10 cellular contexts compared by ENCODE assay signal in genomic region chr15:96409231-96410138, GRCh38.
DNase-seq lines count a peak whose midpoint lies in the region; FAIRE-seq and TF ChIP-seq lines count a peak whose summit lies in the region.
"Had no signal": no experiment of that assay in that cellular context is flagged by ENCODE, and none has a peak within 500 bp of the region (broad histone marks: within the 10 kb centered on the region; RNA-seq: fewer than 3 reads in every experiment).

No MANE protein-coding gene starts in this region.

- TF ChIP-seq CTCF in HL-60 (IDR thresholded peaks at IDR 0.05; ENCODE audit: insufficient read depth, low read length) = no peak
- TF ChIP-seq CTCF in brain (conservative IDR thresholded peaks at IDR 0.05) = no peak
- no peak for TF ChIP-seq CTCF in kidney epithelial cell (IDR thresholded peaks at IDR 0.05; ENCODE audit: insufficient read depth, low read length, poor library complexity, severe bottlenecking)
- no peak for TF ChIP-seq CTCF in smooth muscle cell (IDR thresholded peaks at IDR 0.05; ENCODE audit: borderline replicate concordance, insufficient read depth, poor library complexity, severe bottlenecking)
- TF ChIP-seq CTCF in GM13977 (IDR thresholded peaks at IDR 0.05; ENCODE audit: extremely low read depth, insufficient read depth, missing control alignments) = no peak

- peaks cover 98% of the 10 kb centered on the region for H3K27me3 Mint-ChIP-seq in brain

- in situ Hi-C loops in GM13977 (cut with MboI; ENCODE audit: low pct_unique_long_range_greater_than_20kb, low sequenced_read_pairs, unreplicated experiment) = no loop called here

- H3K4me3 ChIP-seq in HL-60 (replicated peaks; ENCODE audit: insufficient read depth, low read length) (peak overlapping the region; percentile 14; the same call in 1 of the 2 replicates), kidney epithelial cell (ENCODE audit: low read depth, low read length) (peak overlapping the region; percentile 26), smooth muscle cell (peak overlapping the region; percentile 38)

- H3K4me3 Mint-ChIP-seq in brain = peak overlapping the region; percentile 74 to 86 (median 82)

- peaks cover 0 to 5% (median 0%) of the 10 kb centered on the region in 5 experiments for H3K9me3 Mint-ChIP-seq in brain

- peaks cover 29% of the 10 kb centered on the region for H3K4me1 ChIP-seq in smooth muscle cell (ENCODE audit: low read depth)
- H3K4me1 ChIP-seq: parathyroid adenoma had no signal

- DNase-seq in HL-60 (ENCODE audit: low read depth in 1 of 2, low spot score in 1 of 2) (no peak), kidney epithelial cell (ENCODE audit: low read depth) (no peak), smooth muscle cell (lab: John Stamatoyannopoulos, UW; ENCODE audit: unreplicated experiment) (no peak), GM12891 (ENCODE audit: insufficient read length, low spot score) (no peak), GM13977 (ENCODE audit: low spot score) (no peak), GDM1 (lab: John Stamatoyannopoulos, UW) (no peak)
- no peak for DNase-seq in activated CD8-positive, alpha-beta memory T cell treated with anti-CD3 and anti-CD28 coated beads, Interleukin-2, amount 50 U/mL, for 48 hours
- DNase-seq: NCI-H226 had no signal

- TF ChIP-seq POLR2A in GM12891 (IDR thresholded peaks at IDR 0.05; ENCODE audit: low read depth, low read length) = no peak

- H2AFZ ChIP-seq in smooth muscle cell (ENCODE audit: low read depth) = peak overlapping the region; percentile 62
- H2AFZ ChIP-seq: parathyroid adenoma had no signal

- H3K9ac ChIP-seq in smooth muscle cell (ENCODE audit: low read depth) = no peak overlapping the region
- H3K9ac ChIP-seq: parathyroid adenoma had no signal

- H3K27me3 ChIP-seq in HL-60 (ENCODE audit: insufficient read depth, poor library complexity, severe bottlenecking) (peaks cover 16% of the 10 kb centered on the region), kidney epithelial cell (ENCODE audit: control insufficient read depth, insufficient read depth, low read length) (peaks cover 25% of the 10 kb centered on the region), smooth muscle cell (ENCODE audit: low read depth) (peaks cover 100% of the 10 kb centered on the region)

- WGBS in smooth muscle cell (ENCODE audit: low lambda C conversion rate) = 3% methylated on average over 74 of the region's 77 CpGs

- no peak overlapping the region for H3K27ac ChIP-seq in HL-60 (replicated peaks)
- no peak overlapping the region for H3K27ac ChIP-seq in smooth muscle cell (ENCODE audit: low read depth)
- H3K27ac ChIP-seq: parathyroid adenoma had no signal

- FAIRE-seq in GM12891 (lab: Jason Lieb, UNC) = no peak

- H3K36me3 Mint-ChIP-seq in brain = no peaks in the 10 kb centered on the region

- no peaks in the 10 kb centered on the region for H3K9me3 ChIP-seq in smooth muscle cell (replicated peaks; ENCODE audit: low read depth)

- H3K4me1 Mint-ChIP-seq in brain = peaks cover 45% of the 10 kb centered on the region

- no peaks in the 10 kb centered on the region for H3K79me2 ChIP-seq in smooth muscle cell (ENCODE audit: low read depth)
- H3K79me2 ChIP-seq: parathyroid adenoma had no signal

- H3F3A ChIP-seq in smooth muscle cell (ENCODE audit: low read depth) = no peaks in the 10 kb centered on the region

- H3K36me3 ChIP-seq in kidney epithelial cell (ENCODE audit: control insufficient read depth, insufficient read depth, low read length) (no peaks in the 10 kb centered on the region), smooth muscle cell (ENCODE audit: low read depth) (no peaks in the 10 kb centered on the region)

- H3K27ac Mint-ChIP-seq in brain = peak overlapping the region in 2 of 5 experiments; percentile 80 to 88

- no peaks in the 10 kb centered on the region for H4K20me1 ChIP-seq in smooth muscle cell (ENCODE audit: low read depth)

- H3K4me2 ChIP-seq in smooth muscle cell = peak overlapping the region; percentile 86

TF ChIP-seq in GM12891, 5 proteins besides CTCF, POLR2A, EP300 and RAD21:
- no peak for TF ChIP-seq POU2F2 (IDR thresholded peaks at IDR 0.05; ENCODE audit: low read depth, low read length)
- no peak for TF ChIP-seq SPI1 (IDR thresholded peaks at IDR 0.05; ENCODE audit: low read depth, low read length)
- no peak for TF ChIP-seq POLR2AphosphoS5 (IDR thresholded peaks at IDR 0.05; ENCODE audit: low read depth, low read length)
- TF ChIP-seq PAX5 (IDR thresholded peaks at IDR 0.05; ENCODE audit: insufficient read depth, low read length, severe bottlenecking) = no peak
- no peak for TF ChIP-seq TAF1 (IDR thresholded peaks at IDR 0.05; ENCODE audit: low read depth, low read length)
